ENCODE assay signal across 9 cellular contexts in the genomic region with DNA sequence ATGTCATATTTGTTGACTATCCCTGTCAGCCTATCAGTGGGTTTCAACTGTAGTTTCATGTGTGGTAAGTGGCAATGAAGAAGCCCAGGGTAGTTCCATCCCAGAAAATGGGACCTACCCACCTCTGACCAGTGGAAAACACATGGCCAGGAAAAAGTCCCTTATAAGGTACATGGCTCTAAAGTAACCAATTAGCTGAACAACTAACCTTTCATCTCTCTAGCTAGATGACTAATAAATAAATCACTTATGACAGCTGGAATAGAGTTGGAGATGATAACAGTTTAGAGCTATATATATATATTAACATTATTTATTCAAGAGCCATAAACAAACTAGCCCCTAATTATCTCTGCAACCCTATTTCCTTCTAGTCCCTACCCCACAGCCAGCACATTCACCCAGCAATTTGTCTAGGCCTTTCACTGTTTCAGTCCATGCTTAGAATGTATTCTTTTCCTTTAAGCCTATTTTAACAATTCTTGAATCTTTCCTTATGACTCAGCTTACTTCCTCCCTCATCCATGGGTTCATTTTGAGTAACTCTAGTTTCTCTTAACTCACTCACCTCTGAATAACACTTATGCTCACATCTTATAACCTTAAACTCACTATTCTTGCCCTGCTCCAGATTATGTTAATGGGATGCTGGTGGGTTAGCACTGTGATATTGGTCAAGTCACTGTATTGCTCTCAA.
A peak's percentile ranks its signal among the peaks of the same experiment; 100 is the strongest.
DNase-seq lines count a peak whose midpoint lies in the region; TF ChIP-seq lines count a peak whose summit lies in the region.
"Had no signal": no experiment of that assay in that cellular context is flagged by ENCODE, and none has a peak within 500 bp of the region (broad histone marks: within the 10 kb centered on the region; RNA-seq: fewer than 3 reads in every experiment).

No MANE protein-coding gene starts in this region.

- TF ChIP-seq CTCF in type B pancreatic cell (conservative IDR thresholded peaks at IDR 0.05) = no peak

- peaks cover 24% of the 10 kb centered on the region for H3K4me1 Mint-ChIP-seq in activated naive CD8-positive, alpha-beta T cell treated with anti-CD3 and anti-CD28 coated beads for 36 hours
- peaks cover 4% of the 10 kb centered on the region for H3K4me1 Mint-ChIP-seq in type B pancreatic cell (ENCODE audit: unreplicated experiment)

- H3K27ac Mint-ChIP-seq in activated naive CD8-positive, alpha-beta T cell treated with anti-CD3 and anti-CD28 coated beads for 36 hours = peak overlapping the region; percentile 79
- H3K27ac Mint-ChIP-seq in type B pancreatic cell = no peak overlapping the region

- no peak overlapping the region for H3K4me3 Mint-ChIP-seq in activated naive CD8-positive, alpha-beta T cell treated with anti-CD3 and anti-CD28 coated beads for 36 hours
- no peak overlapping the region for H3K4me3 Mint-ChIP-seq in type B pancreatic cell

- DNase-seq in ELR (ENCODE audit: low read depth) (peak; percentile 77), HCEC 1CT (peak; percentile 77), kidney tubule cell (ENCODE audit: low spot score) (peak; percentile 70), NCI-H446 (lab: John Stamatoyannopoulos, UW) (no peak), NCI-H748 treated with DMSO at 0.1 percent for 48 hours (lab: John Stamatoyannopoulos, UW) (no peak), type B pancreatic cell (ENCODE audit: extremely low spot score, unreplicated experiment) (no peak), NCI-H82 (lab: John Stamatoyannopoulos, UW) (no peak)
- peak; percentile 30 for DNase-seq in activated naive CD8-positive, alpha-beta T cell treated with anti-CD3 and anti-CD28 coated beads for 36 hours
- DNase-seq: NCI-H146 had no signal

- peaks cover 2% of the 10 kb centered on the region for H3K36me3 Mint-ChIP-seq in activated naive CD8-positive, alpha-beta T cell treated with anti-CD3 and anti-CD28 coated beads for 36 hours
- H3K36me3 Mint-ChIP-seq in type B pancreatic cell = no peaks in the 10 kb centered on the region

- peaks cover 3% of the 10 kb centered on the region for H3K9me3 Mint-ChIP-seq in activated naive CD8-positive, alpha-beta T cell treated with anti-CD3 and anti-CD28 coated beads for 36 hours
- H3K9me3 Mint-ChIP-seq in type B pancreatic cell = peaks cover 9% of the 10 kb centered on the region

- no peaks in the 10 kb centered on the region for H3K27me3 Mint-ChIP-seq in activated naive CD8-positive, alpha-beta T cell treated with anti-CD3 and anti-CD28 coated beads for 36 hours
- no peaks in the 10 kb centered on the region for H3K27me3 Mint-ChIP-seq in type B pancreatic cell

Comparison
In these comparisons a context has a peak if more than half of its experiments do, and no peak if none do; other contexts are left out.
1. DNase-seq: peak in ELR (single experiment), HCEC 1CT (single experiment), activated naive CD8-positive, alpha-beta T cell treated with anti-CD3 and anti-CD28 coated beads for 36 hours (single experiment) and kidney tubule cell (single experiment); none in NCI-H446 (0 of 2), NCI-H748 treated with DMSO at 0.1 percent for 48 hours (single experiment), type B pancreatic cell (single experiment) and NCI-H82 (single experiment).